In the genomic region with DNA sequence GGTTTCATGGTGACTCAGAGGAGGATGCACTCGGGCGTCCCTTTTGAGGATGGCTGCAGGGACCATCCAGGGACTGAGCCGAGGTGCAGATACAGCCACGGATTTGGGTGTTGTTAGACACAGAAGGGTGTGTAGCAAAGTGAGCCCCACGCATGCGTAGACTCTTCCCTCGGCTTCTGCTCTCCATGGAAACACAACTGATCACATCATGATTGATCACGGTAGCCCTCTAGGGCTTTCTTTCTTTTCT, we compare ENCODE assay signal across 8 cellular contexts. TPM values are rescaled to one million over a fixed set of nuclear protein-coding genes. Genes with fewer than 3 reads are reported as not detected.
A peak's percentile ranks its signal among the peaks of the same experiment; 100 is the strongest.
DNase-seq lines count a peak whose midpoint lies in the region; TF ChIP-seq lines count a peak whose summit lies in the region.

No MANE protein-coding gene starts in this region.

- intact Hi-C loops in MCF 10A (cut with micrococcal nuclease) = no loop called here
- intact Hi-C loops in activated CD4-positive, alpha-beta T cell treated with anti-CD3 and anti-CD28 coated beads, Interleukin-2, amount 10 ng/mL, durations not matched to agents 24 days and 14 days (cut with micrococcal nuclease) = loop anchor here (1.0 kb wide), 2 partner anchors 22 to 38 kb away; no protein-coding TSS in a partner anchor
- intact Hi-C loops in esophagus muscularis mucosa (cut with DNase I) = no loop called here

- H4K20me1 ChIP-seq in Karpas-422 (ENCODE audit: insufficient read depth, low read depth, low read length) (no peaks in the 10 kb centered on the region), osteoblast (ENCODE audit: insufficient read depth, low read length) (no peaks in the 10 kb centered on the region)

- no peak overlapping the region for H3K27ac Mint-ChIP-seq in MCF 10A (ENCODE audit: low read depth, unreplicated experiment)
- H3K27ac Mint-ChIP-seq in activated CD4-positive, alpha-beta T cell treated with anti-CD3 and anti-CD28 coated beads, Interleukin-2, amount 10 ng/mL, durations not matched to agents 24 days and 14 days = peak overlapping the region; percentile 89

- H3K4me1 ChIP-seq in Karpas-422 (ENCODE audit: low read length) = peaks cover 6% of the 10 kb centered on the region
- H3K4me1 ChIP-seq in esophagus muscularis mucosa = peaks cover 26 to 29% (median 28%) of the 10 kb centered on the region in 4 donors
- H3K4me1 ChIP-seq in osteoblast (ENCODE audit: insufficient read depth, low read length) = peaks cover 14% of the 10 kb centered on the region

- no peak for TF ChIP-seq EP300 in esophagus muscularis mucosa (IDR thresholded peaks at IDR 0.05)

- no TSS peak for BruUV-seq in MCF 10A (replicated peaks; lab: Mats Ljungman, UMichigan)

- peak overlapping the region; percentile 60 for H3K9ac ChIP-seq in Karpas-422 (ENCODE audit: low read length)

- in situ Hi-C loops in T47D (cut with HindIII; ENCODE audit: low pct_unique_long_range_greater_than_20kb, low sequenced_read_pairs) = no loop called here

- no peaks in the 10 kb centered on the region for H3K27me3 ChIP-seq in Karpas-422 (ENCODE audit: low read length)
- peaks cover 0 to 96% (median 37%) of the 10 kb centered on the region in 4 donors for H3K27me3 ChIP-seq in esophagus muscularis mucosa
- H3K27me3 ChIP-seq in osteoblast (ENCODE audit: insufficient read depth, low read length) = peaks cover 49% of the 10 kb centered on the region

- DNase-seq in T47D (ENCODE audit: low read depth in 1 of 2, low spot score in 1 of 2) (peak; percentile 60 to 66), MCF 10A (ENCODE audit: unreplicated experiment) (no peak), Karpas-422 (peak; percentile 79), esophagus muscularis mucosa (ENCODE audit: extremely low spot score) (no peak), osteoblast (ENCODE audit: insufficient read length, low spot score, missing footprints) (peak; percentile 90), epidermal melanocyte (ENCODE audit: insufficient read length, low spot score) (no peak), KG1 (lab: John Stamatoyannopoulos, UW) (no peak)
- DNase-seq in activated CD4-positive, alpha-beta T cell treated with anti-CD3 and anti-CD28 coated beads, Interleukin-2, amount 10 ng/mL, durations not matched to agents 24 days and 14 days = peak; percentile 85

- TF ChIP-seq CTCF in MCF 10A (IDR thresholded peaks at IDR 0.05; ENCODE audit: unreplicated experiment) (no peak), esophagus muscularis mucosa (IDR thresholded peaks at IDR 0.05) (no peak), osteoblast (IDR thresholded peaks at IDR 0.05; ENCODE audit: extremely low read depth, low read depth, low read length) (no peak)

- H3K9me3 Mint-ChIP-seq in MCF 10A (ENCODE audit: unreplicated experiment) = no peaks in the 10 kb centered on the region
- no peaks in the 10 kb centered on the region for H3K9me3 Mint-ChIP-seq in activated CD4-positive, alpha-beta T cell treated with anti-CD3 and anti-CD28 coated beads, Interleukin-2, amount 10 ng/mL, durations not matched to agents 24 days and 14 days

- no peaks in the 10 kb centered on the region for H3K79me2 ChIP-seq in Karpas-422 (ENCODE audit: low read length)
- no peaks in the 10 kb centered on the region for H3K79me2 ChIP-seq in osteoblast (ENCODE audit: insufficient read depth, low read length)

- H3K36me3 ChIP-seq in Karpas-422 (ENCODE audit: insufficient read depth, low read length) = no peaks in the 10 kb centered on the region
- H3K36me3 ChIP-seq in esophagus muscularis mucosa = no peaks in the 10 kb centered on the region
- H3K36me3 ChIP-seq in osteoblast (ENCODE audit: insufficient read depth, low read length) = no peaks in the 10 kb centered on the region

- POLR2A ChIA-PET in MCF 10A (lab: Yijun Ruan, JAX) = no interaction called here

- H3K9me2 ChIP-seq in Karpas-422 (replicated peaks; ENCODE audit: insufficient read depth, low read length) = no peaks in the 10 kb centered on the region

- no peak overlapping the region for H3K4me3 Mint-ChIP-seq in MCF 10A (ENCODE audit: unreplicated experiment)
- peak overlapping the region; percentile 95 for H3K4me3 Mint-ChIP-seq in activated CD4-positive, alpha-beta T cell treated with anti-CD3 and anti-CD28 coated beads, Interleukin-2, amount 10 ng/mL, durations not matched to agents 24 days and 14 days

- H3K4me1 Mint-ChIP-seq in MCF 10A (ENCODE audit: insufficient read depth, unreplicated experiment) = no peaks in the 10 kb centered on the region
- peaks cover 35% of the 10 kb centered on the region for H3K4me1 Mint-ChIP-seq in activated CD4-positive, alpha-beta T cell treated with anti-CD3 and anti-CD28 coated beads, Interleukin-2, amount 10 ng/mL, durations not matched to agents 24 days and 14 days

- no peaks in the 10 kb centered on the region for H3K36me3 Mint-ChIP-seq in MCF 10A (ENCODE audit: insufficient read depth, unreplicated experiment)
- H3K36me3 Mint-ChIP-seq in activated CD4-positive, alpha-beta T cell treated with anti-CD3 and anti-CD28 coated beads, Interleukin-2, amount 10 ng/mL, durations not matched to agents 24 days and 14 days (ENCODE audit: low read depth) = peaks cover 2% of the 10 kb centered on the region

- H3K27ac ChIP-seq in Karpas-422 (ENCODE audit: low read length) (no peak overlapping the region), esophagus muscularis mucosa (replicated peaks in 1 of 4) (no peak overlapping the region), osteoblast (ENCODE audit: low read depth, low read length) (no peak overlapping the region)

- H3K27me3 Mint-ChIP-seq in MCF 10A (ENCODE audit: insufficient read depth, unreplicated experiment) = peaks cover 12% of the 10 kb centered on the region
- H3K27me3 Mint-ChIP-seq in activated CD4-positive, alpha-beta T cell treated with anti-CD3 and anti-CD28 coated beads, Interleukin-2, amount 10 ng/mL, durations not matched to agents 24 days and 14 days = peaks cover 72% of the 10 kb centered on the region

- H3K4me2 ChIP-seq in Karpas-422 (ENCODE audit: low read depth, low read length, poor library complexity, severe bottlenecking) (peak overlapping the region; percentile 64), osteoblast (ENCODE audit: insufficient read depth, low read length) (peak overlapping the region; percentile 87)

- H3K4me3 ChIP-seq in Karpas-422 (ENCODE audit: low read length) (peak overlapping the region; percentile 64), esophagus muscularis mucosa (peak overlapping the region; percentile 46 to 65 (median 50)), osteoblast (ENCODE audit: insufficient read depth, low read length) (peak overlapping the region; percentile 73)

- 34% methylated on average over 8 of the region's 8 CpGs for WGBS in esophagus muscularis mucosa

- H3K9me3 ChIP-seq in Karpas-422 (ENCODE audit: low read length) (no peaks in the 10 kb centered on the region), esophagus muscularis mucosa (no peaks in the 10 kb centered on the region), osteoblast (ENCODE audit: low read depth, low read length) (no peaks in the 10 kb centered on the region)

- H2AFZ ChIP-seq in Karpas-422 (ENCODE audit: low read length) (peak overlapping the region; percentile 39), osteoblast (ENCODE audit: low read length) (peak overlapping the region; percentile 90)

- CTCF ChIA-PET in MCF 10A (lab: Yijun Ruan, JAX) = no interaction called here

- TF ChIP-seq POLR2A in esophagus muscularis mucosa (IDR thresholded peaks at IDR 0.05; ENCODE audit: low read depth) = no peak

RNA-seq across cellular contexts. Expression of gene ULBP1, which starts 0.6 kb away (rescaled TPM):
- total RNA-seq in MCF 10A (2022) (not detected in 2 replicates), esophagus muscularis mucosa (under 1 TPM in 1 of 4 donors, not detected in 3; 0.17 TPM), osteoblast (0.72 and 0.88 TPM in 2 replicates)
- total RNA-seq in Karpas-422 (2014; rRNA removed; shearing (Covaris generic); ENCODE audit: low replicate concordance) = 1.0 and 5.1 TPM in 2 replicates
- 0.49 and 0.76 TPM in 2 replicates for total RNA-seq in activated CD4-positive, alpha-beta T cell treated with anti-CD3 and anti-CD28 coated beads, Interleukin-2, amount 10 ng/mL, durations not matched to agents 24 days and 14 days

RNA-seq across cellular contexts. Expression of gene ULBP2, which starts 21.3 kb away (rescaled TPM):
- 3.1 and 5.2 TPM in 2 replicates for total RNA-seq in MCF 10A (2022)
- total RNA-seq in Karpas-422 (2014; rRNA removed; shearing (Covaris generic); ENCODE audit: low replicate concordance) = 0.56 and 0.76 TPM in 2 replicates
- total RNA-seq in activated CD4-positive, alpha-beta T cell treated with anti-CD3 and anti-CD28 coated beads, Interleukin-2, amount 10 ng/mL, durations not matched to agents 24 days and 14 days = 0.40 and 0.47 TPM in 2 replicates
- under 1 TPM in 1 of 4 donors, not detected in 3; 0.39 TPM for total RNA-seq in esophagus muscularis mucosa
- 2.5 and 3.2 TPM in 2 replicates for total RNA-seq in osteoblast

RNA-seq across cellular contexts. Expression of gene RAET1G, which starts 40.2 kb away (rescaled TPM):
- total RNA-seq in MCF 10A (2022) (8.3 and 9.9 TPM in 2 replicates), esophagus muscularis mucosa (under 1 TPM in 2 of 4 donors, not detected in 2; 0.29 to 0.32 TPM), osteoblast (1.5 and 1.8 TPM in 2 replicates)
- total RNA-seq in Karpas-422 (2014; rRNA removed; shearing (Covaris generic); ENCODE audit: low replicate concordance) = not detected in 2 replicates
- not detected in 2 replicates for total RNA-seq in activated CD4-positive, alpha-beta T cell treated with anti-CD3 and anti-CD28 coated beads, Interleukin-2, amount 10 ng/mL, durations not matched to agents 24 days and 14 days

Comparison
In these comparisons a context has a peak if more than half of its experiments do, and no peak if none do; other contexts are left out.
1. DNase-seq: peak in T47D (2 of 2), Karpas-422 (single experiment), activated CD4-positive, alpha-beta T cell treated with anti-CD3 and anti-CD28 coated beads, Interleukin-2, amount 10 ng/mL, durations not matched to agents 24 days and 14 days (single experiment) and osteoblast (single experiment); none in MCF 10A (single experiment), esophagus muscularis mucosa (single experiment), epidermal melanocyte (single experiment) and KG1 (single experiment).
2. Peak in every context shown above with its lines, with median percentiles within 50 percentile points of each other: H3K4me3 ChIP-seq.